ENCODE assay signal across 8 cellular contexts in genomic region chr6:33410050-33410710, GRCh38. TPM values are rescaled to one million over a fixed set of nuclear protein-coding genes. Genes with fewer than 3 reads are reported as not detected.
DNase-seq lines count a peak whose midpoint lies in the region; ATAC-seq and TF ChIP-seq lines count a peak whose summit lies in the region.

No MANE protein-coding gene starts in this region.

- peak overlapping the region; percentile 83 for H3K9ac ChIP-seq in SK-N-MC (ENCODE audit: insufficient read length)

- TF ChIP-seq CTCF in GM10248 (IDR thresholded peaks at IDR 0.05; ENCODE audit: control extremely low read depth, extremely low read depth, low read depth, missing control alignments) = no peak
- no peak for TF ChIP-seq CTCF in omental fat pad (IDR thresholded peaks at IDR 0.05)

- H3K27me3 Mint-ChIP-seq in activated naive CD4-positive, alpha-beta T cell treated with anti-CD3 and anti-CD28 coated beads, Interleukin-2, amount 50 U/mL, for 24 hours = no peaks in the 10 kb centered on the region

- H3K27ac ChIP-seq in SK-N-MC = peak overlapping the region; percentile 91
- H3K27ac ChIP-seq in temporal lobe (ENCODE audit: low read depth, low read length) = peak overlapping the region; percentile 94

- DNase-seq in GM10248 (ENCODE audit: extremely low spot score) (peak; percentile 99), NCI-H1092 (lab: John Stamatoyannopoulos, UW) (peak; percentile 92), SK-N-MC (ENCODE audit: low read depth, low spot score) (no peak), globus pallidus (ENCODE audit: low spot score) (peak; percentile 96), omental fat pad (ENCODE audit: low spot score) (peak; percentile 86)

- no peaks in the 10 kb centered on the region for H3K9me3 ChIP-seq in SK-N-MC (ENCODE audit: low read depth, low read length)

- H3K4me3 ChIP-seq in SK-N-MC = peak overlapping the region; percentile 88

- H3K27ac Mint-ChIP-seq in activated naive CD4-positive, alpha-beta T cell treated with anti-CD3 and anti-CD28 coated beads, Interleukin-2, amount 50 U/mL, for 24 hours = peak overlapping the region; percentile 82

- ATAC-seq in HG02610 (IDR thresholded peaks at IDR 0.05; ENCODE audit: unreplicated experiment) (peak; percentile 87), omental fat pad (ENCODE audit: low FRiP score) (peak; percentile 96)

- no peaks in the 10 kb centered on the region for H3K9me3 Mint-ChIP-seq in activated naive CD4-positive, alpha-beta T cell treated with anti-CD3 and anti-CD28 coated beads, Interleukin-2, amount 50 U/mL, for 24 hours

- H3K36me3 ChIP-seq in SK-N-MC (ENCODE audit: insufficient read depth, low read length) = peaks cover 47% of the 10 kb centered on the region

- H3K36me3 Mint-ChIP-seq in activated naive CD4-positive, alpha-beta T cell treated with anti-CD3 and anti-CD28 coated beads, Interleukin-2, amount 50 U/mL, for 24 hours = peaks cover 5% of the 10 kb centered on the region

- peaks cover 47% of the 10 kb centered on the region for H3K4me1 Mint-ChIP-seq in activated naive CD4-positive, alpha-beta T cell treated with anti-CD3 and anti-CD28 coated beads, Interleukin-2, amount 50 U/mL, for 24 hours

- H3K4me3 Mint-ChIP-seq in activated naive CD4-positive, alpha-beta T cell treated with anti-CD3 and anti-CD28 coated beads, Interleukin-2, amount 50 U/mL, for 24 hours = peak overlapping the region; percentile 92

- CTCF ChIA-PET in GM10248 (lab: Yijun Ruan, JAX) = interaction anchor here (0.8 to 1.8 kb wide), 5 partner anchors 9 to 17 kb away, joined by 3 to 6 read pairs (median 5); no protein-coding TSS in a partner anchor

- POLR2A ChIA-PET in GM10248 (lab: Yijun Ruan, JAX) = no interaction called here

RNA-seq across cellular contexts. Expression of gene PHF1, which starts 0.6 kb away (rescaled TPM):
- total RNA-seq in omental fat pad = 10 to 100 TPM; 40.8 to 56.5 (median 48.9) TPM
- 17.7 TPM for total RNA-seq in temporal lobe

RNA-seq across cellular contexts. Expression of gene CUTA, which starts 7.7 kb away (rescaled TPM):
- total RNA-seq in omental fat pad = 100 to 1,000 TPM in 2 of 4 donors, 10 to 100 TPM in 2; 57.1 to 107 (median 98.1) TPM
- 64.9 TPM for total RNA-seq in temporal lobe

RNA-seq across cellular contexts. Expression of gene SYNGAP1, which starts 9.7 kb away (rescaled TPM):
- total RNA-seq in omental fat pad (10 to 100 TPM in 3 of 4 donors, 1 to 10 TPM in 1; 8.8 to 12.3 (median 10.3) TPM), temporal lobe (36.4 TPM)

RNA-seq across cellular contexts. Expression of gene KIFC1, which starts 18.6 kb away (rescaled TPM):
- 10 to 100 TPM in 1 of 4 donors, 1 to 10 TPM in 1, under 1 TPM in 2; 0.25 to 10.8 (median 3.1) TPM for total RNA-seq in omental fat pad
- 1.7 TPM for total RNA-seq in temporal lobe

RNA-seq across cellular contexts. Expression of gene ZBTB9, which starts 44.2 kb away (rescaled TPM):
- 1 to 10 TPM; 1.4 to 8.6 (median 5.7) TPM for total RNA-seq in omental fat pad
- 5.9 TPM for total RNA-seq in temporal lobe
